In genomic region chr11:32704775-32705174, GRCh38 we compare ENCODE assay signal across 32 cellular contexts.
"Had no signal": no experiment of that assay in that cellular context is flagged by ENCODE, and none has a peak within 500 bp of the region (broad histone marks: within the 10 kb centered on the region; RNA-seq: fewer than 3 reads in every experiment).

No MANE protein-coding gene starts in this region.

- H2AFZ ChIP-seq: PC-9 had no signal

- H3K4me1 ChIP-seq: ascending aorta had no signal

- ATAC-seq: activated T-cell treated with anti-CD3 and anti-CD28 coated beads, Interleukin-2, amount 50 U/mL, for 4 hours; Right ventricle myocardium inferior had no signal

- H3K4me1 Mint-ChIP-seq: activated B cell treated with CpG ODN at 0.5 μM for 24 hours; central memory CD8-positive, alpha-beta T cell had no signal

- H3K36me3 ChIP-seq: ascending aorta, cardiac muscle cell had no signal

- H3K36me3 Mint-ChIP-seq: activated CD4-positive, alpha-beta memory T cell treated with anti-CD3 and anti-CD28 coated beads for 36 hours; activated naive CD8-positive, alpha-beta T cell treated with anti-CD3 and anti-CD28 coated beads for 36 hours had no signal

- H3K9me3 ChIP-seq: ascending aorta had no signal

- H3K4me2 ChIP-seq: PC-9 had no signal

- H3K9me3 Mint-ChIP-seq: activated B cell treated with CpG ODN at 0.5 μM for 24 hours; activated CD4-positive, alpha-beta memory T cell treated with anti-CD3 and anti-CD28 coated beads for 36 hours; activated T-cell treated with anti-CD3 and anti-CD28 coated beads, Interleukin-2, amount 50 U/mL, for 4 hours; activated T-helper 1 cell treated with anti-CD3 and anti-CD28 coated beads, Interleukin-12 subunit alpha, Interleukin-12 subunit beta, Interleukin-2, Interleukin-4 antibody, amounts not matched to agents 30 ng/mL and 10 ng/mL and 1 ng/mL, durations not matched to agents 14 hours and 24 hours and 36 hours; central memory CD8-positive, alpha-beta T cell had no signal

- DNase-seq: activated B cell treated with CpG ODN at 0.5 μM for 24 hours; activated CD4-positive, alpha-beta memory T cell treated with anti-CD3 and anti-CD28 coated beads for 36 hours; activated CD4-positive, alpha-beta T cell treated with anti-CD3 and anti-CD28 coated beads for 4 hours; activated CD4-positive, alpha-beta T cell treated with anti-CD3 and anti-CD28 coated beads, Interleukin-2, amount 50 U/mL, for 1 hour; activated CD4-positive, CD25-positive, alpha-beta regulatory T cell treated with anti-CD3 and anti-CD28 coated beads, Interleukin-2, amount 50 U/mL, for 72 hours; activated CD8-positive, alpha-beta memory T cell treated with anti-CD3 and anti-CD28 coated beads, Interleukin-2, amount 50 U/mL, for 4 hours; activated effector memory CD4-positive, alpha-beta T cell treated with Interleukin-2 at 50 U/mL for 16 hours; activated naive CD4-positive, alpha-beta T cell treated with anti-CD3 and anti-CD28 coated beads, Interleukin-2, amount 50 U/mL, for 16 hours; activated naive CD8-positive, alpha-beta T cell treated with anti-CD3 and anti-CD28 coated beads for 36 hours; activated T-cell treated with anti-CD3 and anti-CD28 coated beads for 4 hours; activated T-cell treated with anti-CD3 and anti-CD28 coated beads, Interleukin-2, amount 50 U/mL, for 4 hours; amygdala; NCI-H1092 treated with DMSO at 0.1 percent for 48 hours; NCI-H1417 treated with DMSO at 0.1 percent for 48 hours; NCI-H1930; NCI-H510A; NCI-H526; NCI-H748 treated with DMSO at 0.1 percent for 48 hours; NK-92 treated with Interleukin-12 subunit alpha and Interleukin-12 subunit beta, amount 100 ng/mL, for 24 hours; PC-9; SIG-M5; SW 1271; T-helper 1 cell; T-helper 2 cell; T-helper 9 cell had no signal

- H3K27ac Mint-ChIP-seq: activated B cell treated with CpG ODN at 0.5 μM for 24 hours; activated CD4-positive, alpha-beta memory T cell treated with anti-CD3 and anti-CD28 coated beads for 36 hours; activated naive CD8-positive, alpha-beta T cell treated with anti-CD3 and anti-CD28 coated beads for 36 hours; activated T-helper 1 cell treated with anti-CD3 and anti-CD28 coated beads, Interleukin-12 subunit alpha, Interleukin-12 subunit beta, Interleukin-2, Interleukin-4 antibody, amounts not matched to agents 30 ng/mL and 10 ng/mL and 1 ng/mL, durations not matched to agents 14 hours and 24 hours and 36 hours had no signal

- H3K4me3 ChIP-seq: ascending aorta, cardiac muscle cell, PC-9 had no signal

- H3K27ac ChIP-seq: ascending aorta, cardiac muscle cell, PC-9, RWPE1, VCaP had no signal

- H3K27me3 ChIP-seq: ascending aorta, cardiac muscle cell had no signal

- H3K4me3 Mint-ChIP-seq: activated B cell treated with CpG ODN at 0.5 μM for 24 hours; activated CD4-positive, alpha-beta memory T cell treated with anti-CD3 and anti-CD28 coated beads for 36 hours; activated naive CD8-positive, alpha-beta T cell treated with anti-CD3 and anti-CD28 coated beads for 36 hours; activated T-cell treated with anti-CD3 and anti-CD28 coated beads, Interleukin-2, amount 50 U/mL, for 4 hours; activated T-helper 1 cell treated with anti-CD3 and anti-CD28 coated beads, Interleukin-12 subunit alpha, Interleukin-12 subunit beta, Interleukin-2, Interleukin-4 antibody, amounts not matched to agents 30 ng/mL and 10 ng/mL and 1 ng/mL, durations not matched to agents 14 hours and 24 hours and 36 hours; central memory CD8-positive, alpha-beta T cell had no signal
